21 cellular contexts compared by ENCODE assay signal in genomic region chr20:39433461-39433860, GRCh38.
DNase-seq lines count a peak whose midpoint lies in the region; FAIRE-seq and TF ChIP-seq lines count a peak whose summit lies in the region.
"Had no signal": no experiment of that assay in that cellular context is flagged by ENCODE, and none has a peak within 500 bp of the region (broad histone marks: within the 10 kb centered on the region; RNA-seq: fewer than 3 reads in every experiment).

No MANE protein-coding gene starts in this region.

- H3K36me3 Mint-ChIP-seq in glutamatergic neuron (ENCODE audit: unreplicated experiment): peaks cover 6% of the 10 kb centered on the region
- H3K36me3 Mint-ChIP-seq: CD4-positive, CD25-positive, alpha-beta regulatory T cell; CD8-positive, alpha-beta T cell had no signal

- 18 to 58% (median 45%) methylated on average over 1 of the region's 1 CpG for WGBS in small intestine, 3 donors

- H3K27me3 Mint-ChIP-seq in glutamatergic neuron (ENCODE audit: unreplicated experiment): no peaks in the 10 kb centered on the region
- H3K27me3 Mint-ChIP-seq: B cell; CD4-positive, CD25-positive, alpha-beta regulatory T cell had no signal

- no peaks in the 10 kb centered on the region for H3K36me3 ChIP-seq in bronchial epithelial cell (ENCODE audit: control insufficient read depth, insufficient read depth, low read length)
- no peaks in the 10 kb centered on the region for H3K36me3 ChIP-seq in small intestine (ENCODE audit: control insufficient read depth in 2 of 2, insufficient read depth in 2 of 2, low read length in 2 of 2)
- H3K36me3 ChIP-seq: BLaER1 had no signal

- H3K27ac Mint-ChIP-seq in glutamatergic neuron (ENCODE audit: unreplicated experiment): no peak overlapping the region
- H3K27ac Mint-ChIP-seq: B cell; CD4-positive, CD25-positive, alpha-beta regulatory T cell; CD8-positive, alpha-beta T cell had no signal

- TF ChIP-seq CTCF in bronchial epithelial cell (IDR thresholded peaks at IDR 0.05; ENCODE audit: insufficient read depth, low read length, severe bottlenecking): no peak
- TF ChIP-seq CTCF in fibroblast of mammary gland (conservative IDR thresholded peaks at IDR 0.05; ENCODE audit: control insufficient read depth, insufficient read depth, low read depth, low read length): no peak
- no peak for TF ChIP-seq CTCF in glutamatergic neuron (IDR thresholded peaks at IDR 0.05; ENCODE audit: partially characterized antibody, unreplicated experiment)

- no peak for FAIRE-seq in bronchial epithelial cell (lab: Jason Lieb, UNC)
- FAIRE-seq in small intestine (lab: Jason Lieb, UNC): peak; percentile 26
- FAIRE-seq: G401.6, GM12878, GM19239, H1 had no signal

- H3K4me1 Mint-ChIP-seq in glutamatergic neuron (ENCODE audit: low read depth, unreplicated experiment): no peaks in the 10 kb centered on the region
- H3K4me1 Mint-ChIP-seq: B cell; CD4-positive, CD25-positive, alpha-beta regulatory T cell had no signal

- peaks cover 2 to 10% of the 10 kb centered on the region in 2 donors for H3K4me1 ChIP-seq in small intestine (ENCODE audit: control insufficient read depth in 2 of 2, insufficient read depth in 1 of 2, low read depth in 1 of 2, low read length in 1 of 2)
- H3K4me1 ChIP-seq: BLaER1, Caco-2 had no signal

- H3K4me3 ChIP-seq in bronchial epithelial cell (ENCODE audit: low read depth, low read length): no peak overlapping the region
- H3K4me3 ChIP-seq in fibroblast of mammary gland (ENCODE audit: control insufficient read depth, low read depth, low read length): no peak overlapping the region
- no peak overlapping the region for H3K4me3 ChIP-seq in small intestine (ENCODE audit: low read depth in 1 of 2, low read length in 2 of 2)
- H3K4me3 ChIP-seq: BLaER1, GM12878, GM23248 had no signal

- peak; percentile 52 for DNase-seq in bronchial epithelial cell (ENCODE audit: low read depth)
- peak; percentile 6 for DNase-seq in fibroblast of mammary gland (ENCODE audit: low read depth)
- DNase-seq in small intestine: peak; percentile 84
- no peak for DNase-seq in foreskin melanocyte
- DNase-seq in stimulated activated CD4-positive, alpha-beta T cell treated with anti-CD3 and anti-CD28 coated beads, Interleukin-4, amount 100 ng/mL, for 24 hours: no peak
- no peak for DNase-seq in glutamatergic neuron
- DNase-seq: Caco-2; CD4-positive, CD25-positive, alpha-beta regulatory T cell; CD8-positive, alpha-beta T cell; DMS153; DND-41; GM23248; H7; HCEC 1CT had no signal

- H3K27me3 ChIP-seq in bronchial epithelial cell (ENCODE audit: control insufficient read depth, insufficient read depth, low read length) (no peaks in the 10 kb centered on the region), small intestine (ENCODE audit: control insufficient read depth in 2 of 2, insufficient read depth in 2 of 2, low read length in 2 of 2) (no peaks in the 10 kb centered on the region)
- H3K27me3 ChIP-seq: BLaER1 had no signal

- peaks cover 2% of the 10 kb centered on the region for H3K9me3 Mint-ChIP-seq in glutamatergic neuron (ENCODE audit: unreplicated experiment)

- H3K4me3 Mint-ChIP-seq in glutamatergic neuron (ENCODE audit: unreplicated experiment): no peak overlapping the region
- H3K4me3 Mint-ChIP-seq: B cell; CD4-positive, CD25-positive, alpha-beta regulatory T cell; CD8-positive, alpha-beta T cell had no signal

- no peak overlapping the region for H3K27ac ChIP-seq in small intestine (ENCODE audit: low read depth in 1 of 2, low read length in 1 of 2)
- H3K27ac ChIP-seq: BLaER1, C4-2B, GM23248 had no signal

- no peaks in the 10 kb centered on the region for H3K9me3 ChIP-seq in small intestine (ENCODE audit: control insufficient read depth, low read depth)
- H3K9me3 ChIP-seq: BLaER1, Caco-2 had no signal

Comparison
In these comparisons a context has a peak if more than half of its experiments do, and no peak if none do; other contexts are left out.
1. DNase-seq: peak in bronchial epithelial cell (single experiment), fibroblast of mammary gland (single experiment) and small intestine (single experiment); none in foreskin melanocyte (single experiment), stimulated activated CD4-positive, alpha-beta T cell treated with anti-CD3 and anti-CD28 coated beads, Interleukin-4, amount 100 ng/mL, for 24 hours (single experiment) and glutamatergic neuron (single experiment).